1 cellular context compared by ENCODE assay signal in genomic region chr15:42920281-42921048, GRCh38.
TF ChIP-seq lines count a peak whose summit lies in the region.

TSS of gene TTBK2 (minus strand) at chr15:42920778. CDS start at chr15:42878617, 42,161 bp downstream.

TF ChIP-seq in HepG2, 621 proteins besides CTCF, POLR2A, EP300 and RAD21 (continued from another document and continues in another):
- no peak for TF ChIP-seq ZNF276 (CRISPR knock-in tag; IDR thresholded peaks at IDR 0.05; ENCODE audit: low read depth)
- TF ChIP-seq HNRNPLL (IDR thresholded peaks at IDR 0.05; ENCODE audit: low read depth, low read length, poor library complexity, severe bottlenecking), result peak; percentile 82
- no peak for TF ChIP-seq ZNF580 (CRISPR knock-in tag; IDR thresholded peaks at IDR 0.05; ENCODE audit: borderline replicate concordance, low read depth)
- TF ChIP-seq ZNF362 (CRISPR knock-in tag; IDR thresholded peaks at IDR 0.05; ENCODE audit: borderline replicate concordance), result 0 out of 2 replicates have a peak, but pooled peaks have one; percentile 29
- TF ChIP-seq MEIS2 (CRISPR knock-in tag; IDR thresholded peaks at IDR 0.05), result 0 out of 2 replicates have a peak, but pooled peaks have one; percentile 24
- no peak for TF ChIP-seq PTBP1 (IDR thresholded peaks at IDR 0.05; ENCODE audit: low read depth, low read length, poor library complexity, severe bottlenecking)
- TF ChIP-seq FOXP1 (IDR thresholded peaks at IDR 0.05), result no peak
- no peak for TF ChIP-seq FOXP1 (CRISPR knock-in tag; IDR thresholded peaks at IDR 0.05)
- TF ChIP-seq TCF7 (IDR thresholded peaks at IDR 0.05; ENCODE audit: low read depth), result no peak
- TF ChIP-seq TRAFD1 (CRISPR knock-in tag; IDR thresholded peaks at IDR 0.05; ENCODE audit: borderline replicate concordance), result no peak
- TF ChIP-seq CHCHD3 (CRISPR knock-in tag; IDR thresholded peaks at IDR 0.05), result no peak
- TF ChIP-seq ZNF234 (CRISPR knock-in tag; conservative IDR thresholded peaks at IDR 0.05), result no peak
- TF ChIP-seq MXD3 (CRISPR knock-in tag; IDR thresholded peaks at IDR 0.05), result no peak
- TF ChIP-seq ZNF589 (CRISPR knock-in tag; conservative IDR thresholded peaks at IDR 0.05), result no peak
- no peak for TF ChIP-seq ZNF784 (CRISPR knock-in tag; IDR thresholded peaks at IDR 0.05; ENCODE audit: borderline replicate concordance)
- no peak; the same call in 1 of the 2 replicates for TF ChIP-seq HNF1A (IDR thresholded peaks at IDR 0.05; ENCODE audit: low read depth)
- peak; percentile 20; the same call in 1 of the 2 replicates for TF ChIP-seq HNF1A (CRISPR knock-in tag; IDR thresholded peaks at IDR 0.05; ENCODE audit: borderline replicate concordance)
- no peak for TF ChIP-seq TAF1 (CRISPR knock-in tag; IDR thresholded peaks at IDR 0.05)
- TF ChIP-seq HNF1B (CRISPR knock-in tag; IDR thresholded peaks at IDR 0.05), result peak; percentile 72
- no peak for TF ChIP-seq RFXANK (CRISPR knock-in tag; IDR thresholded peaks at IDR 0.05)
- no peak for TF ChIP-seq DR1 (CRISPR knock-in tag; IDR thresholded peaks at IDR 0.05)
- no peak for TF ChIP-seq ZNF30 (CRISPR knock-in tag; IDR thresholded peaks at IDR 0.05)
- TF ChIP-seq ZNF343 (CRISPR knock-in tag; IDR thresholded peaks at IDR 0.05), result no peak
- no peak for TF ChIP-seq MLX (CRISPR knock-in tag; IDR thresholded peaks at IDR 0.05)
- TF ChIP-seq FIP1L1 (IDR thresholded peaks at IDR 0.05; ENCODE audit: borderline replicate concordance, insufficient read depth, low read depth, low read length), result no peak
- no peak for TF ChIP-seq STAT6 (CRISPR knock-in tag; IDR thresholded peaks at IDR 0.05; ENCODE audit: borderline replicate concordance)
- peak; percentile 91 for TF ChIP-seq ZMYM4 (CRISPR knock-in tag; IDR thresholded peaks at IDR 0.05)
- TF ChIP-seq ELF1 (CRISPR knock-in tag; IDR thresholded peaks at IDR 0.05), result 0 out of 2 replicates have a peak, but pooled peaks have one; percentile 65
- peak; percentile 82 for TF ChIP-seq POGZ (CRISPR knock-in tag; IDR thresholded peaks at IDR 0.05)
- TF ChIP-seq ATRX (CRISPR knock-in tag; IDR thresholded peaks at IDR 0.05; ENCODE audit: borderline replicate concordance), result no peak
- TF ChIP-seq SNAPC4 (CRISPR knock-in tag; IDR thresholded peaks at IDR 0.05), result no peak
- no peak for TF ChIP-seq SRY (CRISPR knock-in tag; IDR thresholded peaks at IDR 0.05)
- peak; percentile 8; the same call in 1 of the 2 replicates for TF ChIP-seq FOXA3 (CRISPR knock-in tag; IDR thresholded peaks at IDR 0.05)
- TF ChIP-seq RBM39 (IDR thresholded peaks at IDR 0.05; ENCODE audit: low read depth, low read length, poor library complexity, severe bottlenecking), result no peak
- no peak for TF ChIP-seq ZNF567 (CRISPR knock-in tag; IDR thresholded peaks at IDR 0.05; ENCODE audit: borderline replicate concordance)
- no peak for TF ChIP-seq CAMTA2 (CRISPR knock-in tag; IDR thresholded peaks at IDR 0.05; ENCODE audit: borderline replicate concordance)
